ENCODE assay signal across 1 cellular context in the genomic region with DNA sequence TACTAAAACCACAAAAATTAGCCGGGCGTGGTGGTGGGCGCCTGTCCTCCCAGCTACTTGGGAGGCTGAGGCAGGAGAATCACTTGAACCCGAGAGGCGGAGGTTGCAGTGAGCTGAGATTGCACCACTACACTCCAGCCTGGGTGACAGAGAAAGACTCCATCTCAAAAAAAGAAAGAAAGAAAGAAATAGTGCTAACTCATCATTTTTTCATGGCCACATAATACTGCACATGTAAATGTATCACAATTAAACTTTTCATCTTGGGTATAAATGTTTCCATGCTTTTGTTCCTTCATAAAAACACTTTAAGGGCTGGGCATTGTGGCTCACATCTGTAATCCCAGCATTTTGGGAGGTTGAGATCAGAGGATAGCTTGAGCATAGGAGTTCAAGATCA. TPM values are rescaled to one million over a fixed set of nuclear protein-coding genes. Genes with fewer than 3 reads are reported as not detected.
"Had no signal": no experiment of that assay in that cellular context is flagged by ENCODE, and none has a peak within 500 bp of the region (broad histone marks: within the 10 kb centered on the region; RNA-seq: fewer than 3 reads in every experiment).

No MANE protein-coding gene starts in this region.

RNA-seq across cellular contexts. Expression of gene ZNF423, which starts 15.9 kb away (rescaled TPM):
- polyA plus RNA-seq: foreskin keratinocyte had no signal
